Comparison of ENCODE assay signal across 30 cellular contexts in the genomic region with DNA sequence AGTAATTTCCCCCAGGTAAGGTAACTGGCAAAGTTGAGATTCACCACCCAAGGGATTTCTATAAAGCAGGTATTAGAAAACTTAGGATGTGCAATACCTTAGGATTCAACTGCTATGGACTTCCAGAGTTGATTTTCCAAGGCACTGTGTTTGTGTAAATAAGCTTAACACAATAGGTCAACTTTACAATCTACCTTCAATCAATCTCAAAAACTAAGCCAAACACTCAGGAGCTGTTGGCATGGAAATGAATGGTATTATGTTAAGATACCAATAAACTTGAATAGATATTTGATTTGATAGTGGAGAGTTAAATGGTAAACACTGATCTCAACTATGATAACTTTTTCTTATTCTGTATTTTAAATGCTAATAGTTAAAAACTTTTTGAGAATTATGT. TPM values are rescaled to one million over a fixed set of nuclear protein-coding genes. Genes with fewer than 3 reads are reported as not detected.
"Had no signal": no experiment of that assay in that cellular context is flagged by ENCODE, and none has a peak within 500 bp of the region (broad histone marks: within the 10 kb centered on the region; RNA-seq: fewer than 3 reads in every experiment).

No MANE protein-coding gene starts in this region.

- H3K27ac ChIP-seq: brain microvascular endothelial cell, WERI-Rb-1 had no signal

- H3K9me3 Mint-ChIP-seq: activated CD4-positive, alpha-beta T cell treated with anti-CD3 and anti-CD28 coated beads, Interleukin-2, amount 10 ng/mL, durations not matched to agents 24 days and 14 days; activated naive CD8-positive, alpha-beta T cell treated with anti-CD3 and anti-CD28 coated beads for 36 hours had no signal

- H3K4me1 Mint-ChIP-seq: activated CD4-positive, alpha-beta T cell treated with anti-CD3 and anti-CD28 coated beads, Interleukin-2, amount 10 ng/mL, durations not matched to agents 24 days and 14 days; activated T-helper 17 cell treated with anti-CD3 and anti-CD28 coated beads, Interleukin-2, amount 50 U/mL, for 72 hours had no signal

- H3K27ac Mint-ChIP-seq: activated CD4-positive, alpha-beta T cell treated with anti-CD3 and anti-CD28 coated beads, Interleukin-2, amount 10 ng/mL, durations not matched to agents 24 days and 14 days; activated CD8-positive, alpha-beta T cell treated with anti-CD3 and anti-CD28 coated beads for 36 hours; activated naive CD8-positive, alpha-beta T cell treated with anti-CD3 and anti-CD28 coated beads for 36 hours; activated T-cell treated with anti-CD3 and anti-CD28 coated beads, Interleukin-2, amount 50 U/mL, for 72 hours; activated T-helper 17 cell treated with anti-CD3 and anti-CD28 coated beads, Interleukin-2, amount 50 U/mL, for 72 hours had no signal

- H3K36me3 ChIP-seq: brain microvascular endothelial cell, WERI-Rb-1 had no signal

- DNase-seq: activated CD4-positive, alpha-beta T cell treated with anti-CD3 and anti-CD28 coated beads, Interleukin-2, amount 10 ng/mL, durations not matched to agents 24 days and 14 days; activated CD4-positive, alpha-beta T cell treated with anti-CD3 and anti-CD28 coated beads, Interleukin-2, amount 50 U/mL, for 4 hours; activated CD8-positive, alpha-beta T cell treated with anti-CD3 and anti-CD28 coated beads for 36 hours; activated effector memory CD4-positive, alpha-beta T cell treated with anti-CD3 and anti-CD28 coated beads, Interleukin-2, amount 50 U/mL, for 16 hours; activated naive CD4-positive, alpha-beta T cell; activated naive CD4-positive, alpha-beta T cell treated with anti-CD3 and anti-CD28 coated beads, Interleukin-2, amount 50 U/mL, for 16 hours; activated naive CD8-positive, alpha-beta T cell treated with anti-CD3 and anti-CD28 coated beads for 36 hours; activated T-cell treated with anti-CD3 and anti-CD28 coated beads, Interleukin-2, amount 50 U/mL, for 1 hour; activated T-cell treated with anti-CD3 and anti-CD28 coated beads, Interleukin-2, amount 50 U/mL, for 72 hours; amniotic stem cell; aorta; brain microvascular endothelial cell; central memory CD4-positive, alpha-beta T cell; Karpas-422; MM.1S; MV-4-11; NCI-H1092; NCI-H1436 treated with DMSO at 0.1 percent for 48 hours; NCI-H187; NCI-H2029 treated with DMSO at 0.1 percent for 48 hours; NCI-H2107; NCI-H526 treated with DMSO at 0.1 percent for 48 hours; Right ventricle myocardium superior; SW 1271; T-helper 1 cell; T-helper 2 cell; T-helper 9 cell; WERI-Rb-1 had no signal

- ATAC-seq: activated CD8-positive, alpha-beta T cell treated with anti-CD3 and anti-CD28 coated beads for 36 hours; activated T-cell treated with anti-CD3 and anti-CD28 coated beads, Interleukin-2, amount 50 U/mL, for 72 hours; activated T-helper 17 cell treated with anti-CD3 and anti-CD28 coated beads, Interleukin-2, amount 50 U/mL, for 72 hours had no signal

- H3K36me3 Mint-ChIP-seq: activated naive CD8-positive, alpha-beta T cell treated with anti-CD3 and anti-CD28 coated beads for 36 hours had no signal

- H3K4me3 Mint-ChIP-seq: activated CD4-positive, alpha-beta T cell treated with anti-CD3 and anti-CD28 coated beads, Interleukin-2, amount 10 ng/mL, durations not matched to agents 24 days and 14 days; activated CD8-positive, alpha-beta T cell treated with anti-CD3 and anti-CD28 coated beads for 36 hours; activated naive CD8-positive, alpha-beta T cell treated with anti-CD3 and anti-CD28 coated beads for 36 hours; activated T-cell treated with anti-CD3 and anti-CD28 coated beads, Interleukin-2, amount 50 U/mL, for 72 hours; activated T-helper 17 cell treated with anti-CD3 and anti-CD28 coated beads, Interleukin-2, amount 50 U/mL, for 72 hours had no signal

- H3K27me3 ChIP-seq: brain microvascular endothelial cell had no signal

RNA-seq across cellular contexts. Expression of gene SEMA3E, which starts 0.8 kb away (rescaled TPM):
- total RNA-seq: activated CD4-positive, alpha-beta T cell treated with anti-CD3 and anti-CD28 coated beads, Interleukin-2, amount 10 ng/mL, durations not matched to agents 24 days and 14 days; activated CD8-positive, alpha-beta memory T cell treated with anti-CD3 and anti-CD28 coated beads for 36 hours; activated CD8-positive, alpha-beta T cell treated with anti-CD3 and anti-CD28 coated beads for 36 hours; activated naive CD8-positive, alpha-beta T cell treated with anti-CD3 and anti-CD28 coated beads for 36 hours; activated T-cell treated with anti-CD3 and anti-CD28 coated beads, Interleukin-2, amount 50 U/mL, for 72 hours; activated T-helper 17 cell treated with anti-CD3 and anti-CD28 coated beads, Interleukin-2, amount 50 U/mL, for 72 hours had no signal
